ENCODE assay signal across 8 cellular contexts in genomic region chr14:74085047-74085637, GRCh38. TPM values are rescaled to one million over a fixed set of nuclear protein-coding genes. Genes with fewer than 3 reads are reported as not detected.
DNase-seq lines count a peak whose midpoint lies in the region; ATAC-seq and TF ChIP-seq lines count a peak whose summit lies in the region.

No MANE protein-coding gene starts in this region.

- peak; percentile 15 for ATAC-seq in HG03439 (IDR thresholded peaks at IDR 0.05; ENCODE audit: unreplicated experiment)
- no peak for ATAC-seq in activated B cell treated with CpG ODN at 0.5 μM for 24 hours (ENCODE audit: low read depth)

- TF ChIP-seq CTCF in A673 (conservative IDR thresholded peaks at IDR 0.05; ENCODE audit: low read depth, low read length), result no peak
- no peak for TF ChIP-seq CTCF in GM12865 (IDR thresholded peaks at IDR 0.05; ENCODE audit: insufficient read depth, low read depth, low read length, missing control alignments)
- no peak for TF ChIP-seq CTCF in activated B cell treated with CpG ODN at 0.5 μM for 24 hours (IDR thresholded peaks at IDR 0.05)
- no peak for TF ChIP-seq CTCF in neural progenitor cell (IDR thresholded peaks at IDR 0.05)

- H3K4me3 Mint-ChIP-seq in activated B cell treated with CpG ODN at 0.5 μM for 24 hours (peak overlapping the region; percentile 99), neural progenitor cell (peak overlapping the region; percentile 99)

- H3K4me2 ChIP-seq in neural progenitor cell, result peak overlapping the region; percentile 76

- H3K9me3 ChIP-seq in A673 (ENCODE audit: low read depth, low read length, poor library complexity, severe bottlenecking) (no peaks in the 10 kb centered on the region), neural progenitor cell (ENCODE audit: low read depth) (no peaks in the 10 kb centered on the region)

- peaks cover 14% of the 10 kb centered on the region for H3F3A ChIP-seq in neural progenitor cell (ENCODE audit: low read depth)

- DNase-seq in A673 (ENCODE audit: low spot score) (no peak), GM12865 (ENCODE audit: low read depth) (peak; percentile 69), activated B cell treated with CpG ODN at 0.5 μM for 24 hours (no peak), fibroblast of gingiva (ENCODE audit: low read depth) (peak; percentile 13), neural progenitor cell (ENCODE audit: low spot score) (peak; percentile 73), NCI-H774 (lab: John Stamatoyannopoulos, UW) (no peak), pons (ENCODE audit: low spot score) (no peak)

- H3K27ac Mint-ChIP-seq in activated B cell treated with CpG ODN at 0.5 μM for 24 hours, result peak overlapping the region; percentile 93
- H3K27ac Mint-ChIP-seq in neural progenitor cell, result peak overlapping the region; percentile 96

- H3K4me1 Mint-ChIP-seq in activated B cell treated with CpG ODN at 0.5 μM for 24 hours (peaks cover 37% of the 10 kb centered on the region), neural progenitor cell (peaks cover 20% of the 10 kb centered on the region)

- POLR2A ChIA-PET in A673 (lab: Charles Lee; ENCODE audit: low non-redundant PET) (no interaction called here), activated B cell treated with CpG ODN at 0.5 μM for 24 hours (lab: Charles Lee) (interaction anchor here (0.6 to 1.2 kb wide), 4 partner anchors 172 to 1027 kb away, joined by 3 to 10 read pairs (median 3); partner anchors contain the start of genes RBM25 and RIOX1)

- peak overlapping the region; percentile 92 for H3K9ac ChIP-seq in neural progenitor cell

- H3K79me2 ChIP-seq in neural progenitor cell (ENCODE audit: low read depth), result peaks cover 85% of the 10 kb centered on the region

- H4K20me1 ChIP-seq in neural progenitor cell (ENCODE audit: low read depth), result peaks cover 5% of the 10 kb centered on the region

- intact Hi-C loops in A673 (cut with micrococcal nuclease; ENCODE audit: unreplicated experiment), result no loop called here
- intact Hi-C loops in activated B cell treated with CpG ODN at 0.5 μM for 24 hours (cut with micrococcal nuclease), result loop anchor here (2.0 to 10.0 kb wide), 2 partner anchors 440 to 530 kb away; partner anchors contain the start of genes DNAL1 and LTBP2

- CTCF ChIA-PET in A673 (lab: Charles Lee), result no interaction called here
- CTCF ChIA-PET in activated B cell treated with CpG ODN at 0.5 μM for 24 hours (lab: Charles Lee), result no interaction called here

- no peaks in the 10 kb centered on the region for H3K27me3 Mint-ChIP-seq in activated B cell treated with CpG ODN at 0.5 μM for 24 hours
- H3K27me3 Mint-ChIP-seq in neural progenitor cell (ENCODE audit: insufficient read depth, low read depth), result no peaks in the 10 kb centered on the region

- H3K27me3 ChIP-seq in A673 (replicated peaks; ENCODE audit: insufficient read depth, low read depth, low read length, poor library complexity) (no peaks in the 10 kb centered on the region), neural progenitor cell (no peaks in the 10 kb centered on the region)

- H3K36me3 Mint-ChIP-seq in activated B cell treated with CpG ODN at 0.5 μM for 24 hours (ENCODE audit: low read depth) (peaks cover 18% of the 10 kb centered on the region), neural progenitor cell (peaks cover 2% of the 10 kb centered on the region)

- BruUV-seq in A673 (replicated peaks; lab: Mats Ljungman, UMichigan), result TSS peak; percentile 61

- H3K9me3 Mint-ChIP-seq in activated B cell treated with CpG ODN at 0.5 μM for 24 hours, result no peaks in the 10 kb centered on the region
- no peaks in the 10 kb centered on the region for H3K9me3 Mint-ChIP-seq in neural progenitor cell

- H2AFZ ChIP-seq in neural progenitor cell (replicated peaks), result peak overlapping the region; percentile 86

- H3K4me1 ChIP-seq in A673 (ENCODE audit: insufficient read depth, low read length, poor library complexity, severe bottlenecking) (peaks cover 8% of the 10 kb centered on the region), neural progenitor cell (peaks cover 18% of the 10 kb centered on the region)

- H3K27ac ChIP-seq in A673 (ENCODE audit: low read depth, low read length, poor library complexity, severe bottlenecking) (peak overlapping the region; percentile 82), neural progenitor cell (peak overlapping the region; percentile 89)

- H3K36me3 ChIP-seq in A673 (ENCODE audit: insufficient read depth, low read length, poor library complexity, severe bottlenecking) (no peaks in the 10 kb centered on the region), neural progenitor cell (no peaks in the 10 kb centered on the region)

- H3K4me3 ChIP-seq in A673 (ENCODE audit: low read depth, low read length, poor library complexity, severe bottlenecking), result peak overlapping the region; percentile 73
- H3K4me3 ChIP-seq in GM12865 (ENCODE audit: low read depth, low read length), result peak overlapping the region; percentile 66
- H3K4me3 ChIP-seq in neural progenitor cell, result peak overlapping the region; percentile 83

RNA-seq across cellular contexts. Expression of gene LIN52, which starts 0.4 kb away (rescaled TPM):
- total RNA-seq in A673 (2021) (15.1 and 16.9 TPM in 2 replicates), activated B cell treated with CpG ODN at 0.5 μM for 24 hours (7.6 and 12.4 TPM in 2 replicates), neural progenitor cell (ENCODE audit: low replicate concordance) (16.4 and 25.7 TPM in 2 replicates)

RNA-seq across cellular contexts. Expression of gene ALDH6A1, which starts 0.9 kb away (rescaled TPM):
- 11.0 and 18.9 TPM in 2 replicates for total RNA-seq in A673 (2021)
- 9.8 and 11.5 TPM in 2 replicates for total RNA-seq in activated B cell treated with CpG ODN at 0.5 μM for 24 hours
- total RNA-seq in neural progenitor cell (ENCODE audit: low replicate concordance), result 52.0 and 64.0 TPM in 2 replicates

Comparison
In these comparisons a context has a peak if more than half of its experiments do, and no peak if none do; other contexts are left out.
1. DNase-seq: peak in GM12865 (single experiment), fibroblast of gingiva (single experiment) and neural progenitor cell (single experiment); none in A673 (single experiment), activated B cell treated with CpG ODN at 0.5 μM for 24 hours (single experiment), NCI-H774 (single experiment) and pons (single experiment).
2. Peak in every context shown above with its lines, with median percentiles within 50 percentile points of each other: H3K4me3 ChIP-seq.